8 cellular contexts compared by ENCODE assay signal in the genomic region with DNA sequence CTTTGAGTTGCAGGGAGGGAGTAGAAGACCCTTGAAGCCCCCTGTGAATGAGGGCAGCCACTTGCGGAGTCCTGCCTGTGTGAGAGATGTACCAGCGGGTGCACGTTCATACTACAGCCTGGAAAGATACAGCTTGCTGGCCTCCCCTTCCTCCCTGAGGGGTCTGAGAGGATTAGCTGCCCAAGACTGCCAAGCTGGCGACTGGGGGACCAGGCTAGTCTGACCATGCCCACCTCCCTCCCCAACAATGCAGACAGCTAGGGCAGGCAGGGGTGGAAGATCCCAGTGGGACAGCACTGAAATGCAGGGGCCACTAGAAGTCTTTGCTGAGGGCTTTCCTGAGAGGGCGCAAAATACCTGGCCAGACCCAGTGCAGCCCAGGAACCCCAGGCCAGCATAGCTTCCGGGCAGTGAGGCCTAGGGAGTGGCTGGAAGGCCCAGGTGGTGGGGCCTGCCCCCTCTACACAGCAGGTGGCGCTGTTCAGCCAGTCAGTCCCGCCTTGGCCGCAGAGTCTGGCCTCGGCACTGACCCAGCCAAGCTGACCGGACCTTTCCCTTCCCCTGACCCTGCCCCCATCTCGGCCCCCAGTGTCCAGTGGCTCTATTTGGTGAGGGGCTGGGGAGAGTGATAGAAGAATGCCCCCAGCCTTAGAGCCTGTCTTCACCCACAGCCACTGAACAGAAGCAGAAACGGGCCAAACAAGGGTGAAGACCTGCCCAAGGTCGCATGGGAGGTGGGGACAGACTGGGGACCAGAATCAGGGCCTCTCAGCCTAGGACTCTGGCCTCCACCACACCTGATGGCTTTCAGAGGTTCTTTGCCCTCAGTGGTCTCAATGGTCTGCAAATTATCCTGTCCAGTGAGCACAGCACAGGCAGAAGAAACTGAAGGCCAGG. TPM values are rescaled to one million over a fixed set of nuclear protein-coding genes. Genes with fewer than 3 reads are reported as not detected.
DNase-seq lines count a peak whose midpoint lies in the region; ATAC-seq and TF ChIP-seq lines count a peak whose summit lies in the region.

No MANE protein-coding gene starts in this region.

- CTCF ChIA-PET in MCF 10A (lab: Yijun Ruan, JAX): interaction anchor here (0.6 to 1.9 kb wide), 30 partner anchors 9 to 742 kb away, joined by 3 to 11 read pairs (median 4); no protein-coding TSS in a partner anchor

- H3K4me1 Mint-ChIP-seq in MCF 10A (ENCODE audit: insufficient read depth, unreplicated experiment): no peaks in the 10 kb centered on the region

- intact Hi-C loops in MCF 10A (cut with micrococcal nuclease): loop anchor here (1.0 kb wide), 2 partner anchors 29 to 361 kb away; no protein-coding TSS in a partner anchor
- intact Hi-C loops in sigmoid colon (cut with DNase I): no loop called here

- TF ChIP-seq CTCF in MCF 10A (IDR thresholded peaks at IDR 0.05; ENCODE audit: unreplicated experiment) (peak; percentile 84), sigmoid colon (IDR thresholded peaks at IDR 0.05) (peak; percentile 44 to 80 (median 75))

- TF ChIP-seq POLR2A in sigmoid colon (IDR thresholded peaks at IDR 0.05): no peak

- H3K9me3 Mint-ChIP-seq in MCF 10A (ENCODE audit: unreplicated experiment): no peaks in the 10 kb centered on the region

- H3K36me3 ChIP-seq in sigmoid colon: peaks cover 0 to 14% (median 0%) of the 10 kb centered on the region in 4 donors

- peak; percentile 28 for DNase-seq in activated T-cell treated with anti-CD3 and anti-CD28 coated beads for 1 hour (ENCODE audit: low read depth)
- DNase-seq in activated T-cell treated with anti-CD3 and anti-CD28 coated beads for 4 hours: no peak
- peak in 49 of 76 experiments; percentile 7 to 63 (median 29) for DNase-seq in HUDEP-2 (lab: John Stamatoyannopoulos, UW; ENCODE audit: unreplicated experiment in 76 of 76)
- peak; percentile 25 for DNase-seq in SKM-1 (lab: John Stamatoyannopoulos, UW; ENCODE audit: unreplicated experiment)
- DNase-seq in MCF 10A (ENCODE audit: unreplicated experiment): peak; percentile 69
- DNase-seq in iPS-NIHi7 (ENCODE audit: extremely low spot score): peak; percentile 93
- peak; percentile 86 for DNase-seq in sigmoid colon

- H3K4me3 Mint-ChIP-seq in MCF 10A (ENCODE audit: unreplicated experiment): no peak overlapping the region

- TF ChIP-seq EP300 in sigmoid colon (IDR thresholded peaks at IDR 0.05): no peak

- no TSS peak for BruUV-seq in MCF 10A (replicated peaks; lab: Mats Ljungman, UMichigan)

- H3K27ac ChIP-seq in sigmoid colon: no peak overlapping the region

- WGBS in sigmoid colon, 2 donors: 30 to 61% methylated on average over 14 of the region's 14 CpGs

- no peak overlapping the region for H3K4me3 ChIP-seq in sigmoid colon

- POLR2A ChIA-PET in MCF 10A (lab: Yijun Ruan, JAX): no interaction called here

- no peaks in the 10 kb centered on the region for H3K36me3 Mint-ChIP-seq in MCF 10A (ENCODE audit: insufficient read depth, unreplicated experiment)

- peaks cover 2% of the 10 kb centered on the region for H3K27me3 Mint-ChIP-seq in MCF 10A (ENCODE audit: insufficient read depth, unreplicated experiment)

- no peak overlapping the region for H3K27ac Mint-ChIP-seq in MCF 10A (ENCODE audit: low read depth, unreplicated experiment)

- no peaks in the 10 kb centered on the region for H3K9me3 ChIP-seq in sigmoid colon

- H3K27me3 ChIP-seq in sigmoid colon: peaks cover 1 to 22% (median 6%) of the 10 kb centered on the region in 3 donors

- H3K4me1 ChIP-seq in sigmoid colon: peaks cover 0 to 7% (median 4%) of the 10 kb centered on the region in 4 donors

- no peak for ATAC-seq in GM21423 (IDR thresholded peaks at IDR 0.05; ENCODE audit: unreplicated experiment)

RNA-seq across cellular contexts. Expression of a gene that starts 4.8 kb away (rescaled TPM):
- total RNA-seq in MCF 10A (2022) (0.16 TPM in 1 of 2 replicates, not detected in the other), sigmoid colon (under 1 TPM; under 0.01 to 0.83 (median 0.60) TPM)
- polyA plus RNA-seq in sigmoid colon: 1 to 10 TPM in 2 of 3 donors, under 1 TPM in 1; 0.46 to 6.4 (median 1.8) TPM

RNA-seq across cellular contexts. Expression of a gene that starts 44.8 kb away (rescaled TPM):
- 184 and 300 TPM in 2 replicates for total RNA-seq in MCF 10A (2022)
- 10 to 100 TPM; 39.9 to 64.7 (median 57.4) TPM for total RNA-seq in sigmoid colon
- 100 to 1,000 TPM; 139 to 224 (median 148) TPM for polyA plus RNA-seq in sigmoid colon

RNA-seq across cellular contexts. Expression of a gene that starts 45.1 kb away (rescaled TPM):
- total RNA-seq in MCF 10A (2022): 19.9 and 21.5 TPM in 2 replicates
- total RNA-seq in sigmoid colon: 1 to 10 TPM; 5.3 to 8.0 (median 7.0) TPM
- 10 to 100 TPM in 2 of 3 donors, 1 to 10 TPM in 1; 4.2 to 39.1 (median 11.3) TPM for polyA plus RNA-seq in sigmoid colon
